ENCODE assay signal across 7 cellular contexts in genomic region chr3:71421820-71422566, GRCh38.
DNase-seq lines count a peak whose midpoint lies in the region; ATAC-seq and TF ChIP-seq lines count a peak whose summit lies in the region.

No MANE protein-coding gene starts in this region.

- no peaks in the 10 kb centered on the region for H3K36me3 Mint-ChIP-seq in activated B cell treated with CpG ODN at 0.5 μM for 24 hours (ENCODE audit: low read depth)

- H3K4me3 ChIP-seq in heart right ventricle = no peak overlapping the region

- H3K27ac ChIP-seq in heart right ventricle = peak overlapping the region in 1 of 10 donors; percentile 52

- TF ChIP-seq CTCF in activated B cell treated with CpG ODN at 0.5 μM for 24 hours (IDR thresholded peaks at IDR 0.05) (no peak), heart right ventricle (IDR thresholded peaks at IDR 0.05) (no peak)

- H3K4me3 Mint-ChIP-seq in activated B cell treated with CpG ODN at 0.5 μM for 24 hours = peak overlapping the region; percentile 77

- intact Hi-C loops in activated B cell treated with CpG ODN at 0.5 μM for 24 hours (cut with micrococcal nuclease) (loop anchor here (1.0 kb wide), 4 partner anchors 9 to 62 kb away; no protein-coding TSS in a partner anchor), heart right ventricle (cut with DNase I) (loop anchor here in 3 of 10 donors (10.0 kb wide), 1 partner anchor 163 kb away; the partner anchor contains the start of gene FOXP1 (in 3 of the 3))

- H3K27me3 Mint-ChIP-seq in activated B cell treated with CpG ODN at 0.5 μM for 24 hours = no peaks in the 10 kb centered on the region

- H3K4me1 Mint-ChIP-seq in activated B cell treated with CpG ODN at 0.5 μM for 24 hours = peaks cover 91% of the 10 kb centered on the region

- H3K36me3 ChIP-seq in heart right ventricle = no peaks in the 10 kb centered on the region

- POLR2A ChIA-PET in activated B cell treated with CpG ODN at 0.5 μM for 24 hours (lab: Charles Lee) = interaction anchor here (0.5 to 3.3 kb wide), 13 partner anchors 10 to 358 kb away, joined by 3 to 50 read pairs (median 4); partner anchors contain the start of gene FOXP1

- H3K27ac Mint-ChIP-seq in activated B cell treated with CpG ODN at 0.5 μM for 24 hours = peak overlapping the region; percentile 99

- CTCF ChIA-PET in activated B cell treated with CpG ODN at 0.5 μM for 24 hours (lab: Charles Lee) = interaction anchor here (1.1 kb wide), 1 partner anchor 25 kb away, joined by 3 read pairs; no protein-coding TSS in a partner anchor

- H3K4me1 ChIP-seq in heart right ventricle = peaks cover 6 to 43% (median 12%) of the 10 kb centered on the region in 9 donors

- ATAC-seq in HG02943 (IDR thresholded peaks at IDR 0.05; ENCODE audit: low read depth, unreplicated experiment) (peak; percentile 95), activated B cell treated with CpG ODN at 0.5 μM for 24 hours (ENCODE audit: low read depth) (peak; percentile 87), heart right ventricle (no peak)

- no peaks in the 10 kb centered on the region for H3K27me3 ChIP-seq in heart right ventricle

- DNase-seq in GM19238 (ENCODE audit: insufficient read length, low spot score) (peak; percentile 53), activated B cell treated with CpG ODN at 0.5 μM for 24 hours (no peak), NCI-H748 treated with DMSO at 0.1 percent for 48 hours (lab: John Stamatoyannopoulos, UW) (no peak), heart right ventricle (no peak), NCI-H69 (lab: John Stamatoyannopoulos, UW) (no peak)
- peak; percentile 71 for DNase-seq in stimulated activated CD4-positive, alpha-beta T cell treated with anti-CD3 and anti-CD28 coated beads, Interleukin-4, amount 100 ng/mL, for 24 hours

- peaks cover 2% of the 10 kb centered on the region for H3K9me3 Mint-ChIP-seq in activated B cell treated with CpG ODN at 0.5 μM for 24 hours

- H3K9me3 ChIP-seq in heart right ventricle = no peaks in the 10 kb centered on the region

- WGBS in heart right ventricle, 2 donors = 84 to 90% methylated on average over 12 of the region's 12 CpGs

Comparison
In these comparisons a context has a peak if more than half of its experiments do, and no peak if none do; other contexts are left out.
1. DNase-seq: peak in GM19238 (single experiment) and stimulated activated CD4-positive, alpha-beta T cell treated with anti-CD3 and anti-CD28 coated beads, Interleukin-4, amount 100 ng/mL, for 24 hours (single experiment); none in activated B cell treated with CpG ODN at 0.5 μM for 24 hours (single experiment), NCI-H748 treated with DMSO at 0.1 percent for 48 hours (single experiment), heart right ventricle (0 of 2) and NCI-H69 (single experiment).
2. ATAC-seq: peak in HG02943 (single experiment) and activated B cell treated with CpG ODN at 0.5 μM for 24 hours (single experiment); none in heart right ventricle (0 of 8).